Comparison of ENCODE assay signal across 30 cellular contexts in genomic region chr12:4285070-4285469, GRCh38. TPM values are rescaled to one million over a fixed set of nuclear protein-coding genes. Genes with fewer than 3 reads are reported as not detected.
DNase-seq lines count a peak whose midpoint lies in the region; ATAC-seq and TF ChIP-seq lines count a peak whose summit lies in the region.
"Had no signal": no experiment of that assay in that cellular context is flagged by ENCODE, and none has a peak within 500 bp of the region (broad histone marks: within the 10 kb centered on the region; RNA-seq: fewer than 3 reads in every experiment).

No MANE protein-coding gene starts in this region.

- no peak overlapping the region for H3K4me3 ChIP-seq in tibial nerve
- H3K4me3 ChIP-seq: BLaER1, heart right ventricle, ovary, SK-N-MC, smooth muscle cell, testis had no signal

- peaks cover 88% of the 10 kb centered on the region for H3K36me3 Mint-ChIP-seq in activated CD8-positive, alpha-beta T cell treated with anti-CD3 and anti-CD28 coated beads for 36 hours (ENCODE audit: low read depth)

- no peaks in the 10 kb centered on the region for H3K27me3 Mint-ChIP-seq in activated CD8-positive, alpha-beta T cell treated with anti-CD3 and anti-CD28 coated beads for 36 hours
- H3K27me3 Mint-ChIP-seq: stimulated activated naive B cell treated with anti-CD40 and anti-IgM and Interleukin-4, amounts not matched to agents 10 μg/mL and 1 μg/mL and 100 μg/mL, for 72 hours had no signal

- intact Hi-C loops in cardiac septum (cut with DNase I): no loop called here
- intact Hi-C loops in left ventricle myocardium superior (cut with micrococcal nuclease): no loop called here
- intact Hi-C loops in activated CD8-positive, alpha-beta T cell treated with anti-CD3 and anti-CD28 coated beads for 36 hours (cut with micrococcal nuclease): loop anchor here (5.0 kb wide), 1 partner anchor 293 kb away; no protein-coding TSS in a partner anchor

- H3K27ac Mint-ChIP-seq in activated CD8-positive, alpha-beta T cell treated with anti-CD3 and anti-CD28 coated beads for 36 hours: peak overlapping the region; percentile 53

- TF ChIP-seq CTCF in activated CD8-positive, alpha-beta T cell treated with anti-CD3 and anti-CD28 coated beads for 36 hours (IDR thresholded peaks at IDR 0.05): no peak
- no peak for TF ChIP-seq CTCF in tibial nerve (IDR thresholded peaks at IDR 0.05)

- peaks cover 3 to 69% (median 4%) of the 10 kb centered on the region in 3 donors for H3K36me3 ChIP-seq in tibial nerve
- H3K36me3 ChIP-seq: BLaER1, ovary had no signal

- peaks cover 91% of the 10 kb centered on the region for H3K4me1 Mint-ChIP-seq in activated CD8-positive, alpha-beta T cell treated with anti-CD3 and anti-CD28 coated beads for 36 hours (ENCODE audit: low read depth)

- H3K27ac ChIP-seq in cingulate gyrus (ENCODE audit: low read depth, low read length): peak overlapping the region; percentile 10
- H3K27ac ChIP-seq in tibial nerve: no peak overlapping the region
- H3K27ac ChIP-seq: BLaER1, heart right ventricle, ovary, SK-N-MC, testis had no signal

- TF ChIP-seq EP300 in tibial nerve (IDR thresholded peaks at IDR 0.05): no peak

- WGBS in tibial nerve, 2 donors: 84 to 89% methylated on average over 8 of the region's 8 CpGs

- no peak overlapping the region for H3K4me3 Mint-ChIP-seq in activated CD8-positive, alpha-beta T cell treated with anti-CD3 and anti-CD28 coated beads for 36 hours

- H3K9me3 Mint-ChIP-seq in activated CD8-positive, alpha-beta T cell treated with anti-CD3 and anti-CD28 coated beads for 36 hours: no peaks in the 10 kb centered on the region
- H3K9me3 Mint-ChIP-seq: stimulated activated naive B cell treated with anti-CD40 and anti-IgM and Interleukin-4, amounts not matched to agents 10 μg/mL and 1 μg/mL and 100 μg/mL, for 72 hours; T-helper 1 cell treated with Interleukin-12 subunit alpha and Interleukin-12 subunit beta and Interleukin-4 antibody, amounts not matched to agents 30 μg/mL and 1 μg/mL, for 36 hours had no signal

- CTCF ChIA-PET in activated CD8-positive, alpha-beta T cell treated with anti-CD3 and anti-CD28 coated beads for 36 hours (lab: Charles Lee): interaction anchor here (1.0 kb wide), 1 partner anchor 9 kb away, joined by 3 read pairs; no protein-coding TSS in a partner anchor

- no peak for TF ChIP-seq POLR2A in tibial nerve (IDR thresholded peaks at IDR 0.05)

- peak; percentile 54 for DNase-seq in cardiac septum (ENCODE audit: low spot score)
- DNase-seq in left ventricle myocardium superior: no peak
- no peak for DNase-seq in activated CD8-positive, alpha-beta T cell treated with anti-CD3 and anti-CD28 coated beads for 36 hours
- DNase-seq in stimulated activated CD8-positive, alpha-beta memory T cell treated with anti-CD3 and anti-CD28 coated beads, Interleukin-4, amount 100 ng/mL, for 48 hours: peak; percentile 22
- DNase-seq in RKO (ENCODE audit: low spot score): no peak
- DNase-seq in tibial nerve (ENCODE audit: low spot score in 2 of 2): no peak
- DNase-seq in stimulated activated CD4-positive, alpha-beta T cell treated with anti-CD3 and anti-CD28 coated beads, Interleukin-1b, Interleukin-23, amount 100 ng/mL, for 48 hours: no peak
- DNase-seq: activated CD4-positive, alpha-beta T cell treated with anti-CD3 and anti-CD28 coated beads for 48 hours; activated naive CD4-positive, alpha-beta T cell; Calu3; foreskin fibroblast; HCEC 1CT; heart right ventricle; Kasumi-1; left colon; mesendoderm; MV-4-11; NCI-H1694; NCI-H2171 treated with DMSO at 0.1 percent for 48 hours; NCI-H524 treated with DMSO at 0.1 percent for 48 hours; ovary; retina; stimulated activated naive B cell treated with anti-CD40 and anti-IgM and Interleukin-4, amounts not matched to agents 10 μg/mL and 1 μg/mL and 100 μg/mL, for 72 hours; testis had no signal

- peaks cover 0 to 66% (median 41%) of the 10 kb centered on the region in 4 donors for H3K4me1 ChIP-seq in tibial nerve

- H3K9me3 ChIP-seq in tibial nerve: no peaks in the 10 kb centered on the region
- H3K9me3 ChIP-seq: BLaER1, heart right ventricle, ovary, testis had no signal

- POLR2A ChIA-PET in activated CD8-positive, alpha-beta T cell treated with anti-CD3 and anti-CD28 coated beads for 36 hours (lab: Charles Lee): interaction anchor here (0.9 to 5.5 kb wide), 4 partner anchors 8 to 294 kb away, joined by 3 to 49 read pairs (median 25); partner anchors contain the start of gene CCND2

- ATAC-seq in left ventricle myocardium superior: no peak
- no peak for ATAC-seq in activated CD8-positive, alpha-beta T cell treated with anti-CD3 and anti-CD28 coated beads for 36 hours
- ATAC-seq: heart right ventricle; left colon; stimulated activated naive B cell treated with anti-CD40 and anti-IgM and Interleukin-4, amounts not matched to agents 10 μg/mL and 1 μg/mL and 100 μg/mL, for 72 hours had no signal

- H3K27me3 ChIP-seq in tibial nerve: no peaks in the 10 kb centered on the region
- H3K27me3 ChIP-seq: heart right ventricle, ovary, testis had no signal

RNA-seq across cellular contexts. Expression of gene CCND2, which starts 11.5 kb away (rescaled TPM):
- total RNA-seq in cardiac septum (478 TPM), left ventricle myocardium superior (281 TPM), tibial nerve (100 to 1,000 TPM in 1 of 4 donors, 10 to 100 TPM in 3; 84.1 to 124 (median 89.7) TPM)
- total RNA-seq in activated CD8-positive, alpha-beta T cell treated with anti-CD3 and anti-CD28 coated beads for 36 hours: 100 to 1,000 TPM; 617 to 639 TPM
- total RNA-seq: RPMI7951 had no signal

RNA-seq across cellular contexts. Expression of gene TIGAR, which starts 35.9 kb away (rescaled TPM):
- total RNA-seq in cardiac septum (13.0 TPM), left ventricle myocardium superior (14.4 TPM), tibial nerve (1 to 10 TPM; 1.8 to 4.4 (median 2.5) TPM)
- total RNA-seq in activated CD8-positive, alpha-beta T cell treated with anti-CD3 and anti-CD28 coated beads for 36 hours: 1 to 10 TPM; 8.2 to 8.7 TPM

Comparison
In these comparisons a context has a peak if more than half of its experiments do, and no peak if none do; other contexts are left out.
1. DNase-seq: peak in cardiac septum (single experiment) and stimulated activated CD8-positive, alpha-beta memory T cell treated with anti-CD3 and anti-CD28 coated beads, Interleukin-4, amount 100 ng/mL, for 48 hours (single experiment); none in left ventricle myocardium superior (single experiment), activated CD8-positive, alpha-beta T cell treated with anti-CD3 and anti-CD28 coated beads for 36 hours (single experiment), RKO (single experiment), tibial nerve (0 of 2) and stimulated activated CD4-positive, alpha-beta T cell treated with anti-CD3 and anti-CD28 coated beads, Interleukin-1b, Interleukin-23, amount 100 ng/mL, for 48 hours (single experiment).